In genomic region chr5:106258591-106259125, GRCh38 we compare ENCODE assay signal across 22 cellular contexts.
A peak's percentile ranks its signal among the peaks of the same experiment; 100 is the strongest.
DNase-seq lines count a peak whose midpoint lies in the region; ATAC-seq, FAIRE-seq and TF ChIP-seq lines count a peak whose summit lies in the region.
"Had no signal": no experiment of that assay in that cellular context is flagged by ENCODE, and none has a peak within 500 bp of the region (broad histone marks: within the 10 kb centered on the region; RNA-seq: fewer than 3 reads in every experiment).

No MANE protein-coding gene starts in this region.

- H3K4me3 ChIP-seq in A549: no peak overlapping the region
- no peak overlapping the region for H3K4me3 ChIP-seq in HCT116 (replicated peaks in 1 of 2; ENCODE audit: low read depth in 1 of 2, low read length in 2 of 2)
- no peak overlapping the region for H3K4me3 ChIP-seq in hepatocyte
- no peak overlapping the region for H3K4me3 ChIP-seq in BE2C (ENCODE audit: low read depth, low read length)
- H3K4me3 ChIP-seq: HAP-1, thoracic aorta had no signal

- no peaks in the 10 kb centered on the region for H3K27me3 Mint-ChIP-seq in osteocyte (ENCODE audit: unreplicated experiment)

- no peak overlapping the region for H3K4me3 Mint-ChIP-seq in osteocyte (ENCODE audit: unreplicated experiment)
- H3K4me3 Mint-ChIP-seq: stimulated activated effector memory CD8-positive, alpha-beta T cell treated with anti-CD3 and anti-CD28 coated beads, Interleukin-12 subunit alpha, Interleukin-12 subunit beta, amount 100 ng/mL, for 72 hours had no signal

- ATAC-seq in A549 (peak; percentile 78 to 84), HCT116 (peak; percentile 84), GM21717 (IDR thresholded peaks at IDR 0.05; ENCODE audit: unreplicated experiment) (no peak)
- ATAC-seq: stimulated activated effector memory CD8-positive, alpha-beta T cell treated with anti-CD3 and anti-CD28 coated beads, Interleukin-12 subunit alpha, Interleukin-12 subunit beta, amount 100 ng/mL, for 72 hours had no signal

- CTCF ChIA-PET in A549 (lab: Yijun Ruan, JAX) (no interaction called here), HCT116 (lab: Charles Lee) (interaction anchor here (1.0 kb wide), 1 partner anchor 11 kb away, joined by 4 read pairs; no protein-coding TSS in a partner anchor)

- H3K79me2 ChIP-seq in HCT116 (ENCODE audit: insufficient read depth, low read length): no peaks in the 10 kb centered on the region
- no peaks in the 10 kb centered on the region for H3K79me2 ChIP-seq in hepatocyte

- DNase-seq in A549 (ENCODE audit: low read depth in 1 of 2, low spot score in 1 of 2): peak; percentile 2 to 54
- peak; percentile 16 for DNase-seq in HCT116 (ENCODE audit: low read depth, low spot score)
- peak; percentile 53 for DNase-seq in T1000 (lab: John Stamatoyannopoulos, UW)
- no peak for DNase-seq in hepatocyte (ENCODE audit: low spot score)
- DNase-seq in posterior cingulate gyrus: no peak
- no peak for DNase-seq in osteocyte (ENCODE audit: extremely low spot score, unreplicated experiment)
- DNase-seq in BE2C: no peak
- DNase-seq: activated CD4-positive, alpha-beta T cell treated with anti-CD3 and anti-CD28 coated beads, Interleukin-2, amount 50 U/mL, for 1 hour; activated naive CD4-positive, alpha-beta T cell; anterior cingulate cortex; NCI-H1105 treated with DMSO at 0.1 percent for 48 hours; NCI-H2171; retina had no signal

- H3K9me3 ChIP-seq in A549: no peaks in the 10 kb centered on the region
- no peaks in the 10 kb centered on the region for H3K9me3 ChIP-seq in HCT116 (ENCODE audit: control insufficient read depth in 1 of 2, insufficient read depth in 1 of 2, low read depth in 1 of 2, low read length in 2 of 2)
- H3K9me3 ChIP-seq in hepatocyte (ENCODE audit: low read depth): no peaks in the 10 kb centered on the region
- H3K9me3 ChIP-seq in BE2C: no peaks in the 10 kb centered on the region
- H3K9me3 ChIP-seq: HAP-1 had no signal

- no peak for TF ChIP-seq POLR2A in A549 (IDR thresholded peaks at IDR 0.05; ENCODE audit: low read length)
- no peak for TF ChIP-seq POLR2A in HCT116 (IDR thresholded peaks at IDR 0.05; ENCODE audit: borderline replicate concordance, extremely low read depth, insufficient read depth, insufficient read length)

- 5% methylated on average over 3 of the region's 3 CpGs for WGBS in A549 (ENCODE audit: missing lambda C conversion rate)
- 72% methylated on average over 3 of the region's 3 CpGs for WGBS in hepatocyte (ENCODE audit: low lambda C conversion rate, missing lambda C conversion rate)

- no peaks in the 10 kb centered on the region for H3K36me3 Mint-ChIP-seq in osteocyte (ENCODE audit: unreplicated experiment)
- H3K36me3 Mint-ChIP-seq: stimulated activated effector memory CD8-positive, alpha-beta T cell treated with anti-CD3 and anti-CD28 coated beads, Interleukin-12 subunit alpha, Interleukin-12 subunit beta, amount 100 ng/mL, for 72 hours had no signal

- no peak overlapping the region for H3K9ac ChIP-seq in HCT116 (ENCODE audit: low read length)
- H3K9ac ChIP-seq: KMS-11 had no signal

- H3K9me2 ChIP-seq in HCT116 (ENCODE audit: insufficient read depth) (no peaks in the 10 kb centered on the region; the same call in 1 of the 2 replicates), hepatocyte (replicated peaks; ENCODE audit: insufficient read depth) (no peaks in the 10 kb centered on the region)

- no peak overlapping the region for H2AFZ ChIP-seq in HCT116 (ENCODE audit: low read depth, low read length, poor library complexity, severe bottlenecking)
- no peak overlapping the region for H2AFZ ChIP-seq in hepatocyte

- intact Hi-C loops in HCT116 (cut with micrococcal nuclease) (no loop called here), posterior cingulate gyrus (cut with DNase I) (no loop called here)

- TF ChIP-seq CTCF in A549 (IDR thresholded peaks at IDR 0.05): no peak
- TF ChIP-seq CTCF in HCT116 (IDR thresholded peaks at IDR 0.05 in 2 of 3, conservative IDR thresholded peaks at IDR 0.05 in 1 of 3; ENCODE audit: borderline replicate concordance in 1 of 3, insufficient read depth in 1 of 3, low read depth in 2 of 3, low read length in 2 of 3): no peak
- no peak for TF ChIP-seq CTCF in hepatocyte (IDR thresholded peaks at IDR 0.05; ENCODE audit: poor library complexity)
- TF ChIP-seq CTCF in osteocyte (IDR thresholded peaks at IDR 0.05): no peak
- TF ChIP-seq CTCF in BE2C (IDR thresholded peaks at IDR 0.05; ENCODE audit: low read depth, low read length): no peak

- H3K4me1 ChIP-seq in A549: peaks cover 21% of the 10 kb centered on the region
- peaks cover 0 to 4% of the 10 kb centered on the region in 2 experiments; a peak in 2 of 4 replicates for H3K4me1 ChIP-seq in HCT116 (ENCODE audit: control insufficient read depth in 1 of 2, insufficient read depth in 2 of 2, low read length in 2 of 2)
- no peaks in the 10 kb centered on the region for H3K4me1 ChIP-seq in hepatocyte (ENCODE audit: insufficient read depth)
- no peaks in the 10 kb centered on the region for H3K4me1 ChIP-seq in BE2C

- H3K36me3 ChIP-seq in HCT116 (ENCODE audit: control insufficient read depth in 1 of 2, insufficient read depth in 2 of 2, low read length in 2 of 2): no peaks in the 10 kb centered on the region
- H3K36me3 ChIP-seq in hepatocyte (replicated peaks; ENCODE audit: insufficient read depth, low read depth): no peaks in the 10 kb centered on the region
- H3K36me3 ChIP-seq in BE2C: no peaks in the 10 kb centered on the region
- H3K36me3 ChIP-seq: HAP-1, thoracic aorta had no signal

- no peaks in the 10 kb centered on the region for H4K20me1 ChIP-seq in HCT116 (ENCODE audit: insufficient read depth)
- H4K20me1 ChIP-seq in hepatocyte (ENCODE audit: insufficient read depth, poor library complexity, severe bottlenecking): no peaks in the 10 kb centered on the region

- POLR2A ChIA-PET in A549 (lab: Yijun Ruan, JAX): no interaction called here
- POLR2A ChIA-PET in HCT116 (lab: Charles Lee): no interaction called here

- RAD21 ChIA-PET in HCT116 (lab: Charles Lee; ENCODE audit: low non-redundant PET in 1 of 2, low total read pairs in 2 of 2, uncharacterized antibody in 2 of 2, unreplicated experiment in 2 of 2): no interaction called here

- no peak for TF ChIP-seq EP300 in A549 (IDR thresholded peaks at IDR 0.05)

- H3K27ac Mint-ChIP-seq in osteocyte (ENCODE audit: unreplicated experiment): no peak overlapping the region
- H3K27ac Mint-ChIP-seq: stimulated activated effector memory CD8-positive, alpha-beta T cell treated with anti-CD3 and anti-CD28 coated beads, Interleukin-12 subunit alpha, Interleukin-12 subunit beta, amount 100 ng/mL, for 72 hours had no signal

- H3K4me2 ChIP-seq in A549 (peak overlapping the region; percentile 44), HCT116 (ENCODE audit: low read length) (no peak overlapping the region; the same call in 1 of the 2 replicates), hepatocyte (no peak overlapping the region)
- H3K4me2 ChIP-seq: KMS-11 had no signal

- TF ChIP-seq RAD21 in A549 (conservative IDR thresholded peaks at IDR 0.05 in 1 of 2, IDR thresholded peaks at IDR 0.05 in 1 of 2) (no peak), HCT116 (IDR thresholded peaks at IDR 0.05; ENCODE audit: low read depth) (no peak)

- no TSS peak for BruUV-seq in HCT116 (replicated peaks; lab: Mats Ljungman, UMichigan)

- H3K27me3 ChIP-seq in HCT116 (ENCODE audit: insufficient read depth, low read length) (no peaks in the 10 kb centered on the region), hepatocyte (no peaks in the 10 kb centered on the region), BE2C (no peaks in the 10 kb centered on the region)

- H3K4me1 Mint-ChIP-seq in osteocyte (ENCODE audit: unreplicated experiment): no peaks in the 10 kb centered on the region
- H3K4me1 Mint-ChIP-seq: stimulated activated effector memory CD8-positive, alpha-beta T cell treated with anti-CD3 and anti-CD28 coated beads, Interleukin-12 subunit alpha, Interleukin-12 subunit beta, amount 100 ng/mL, for 72 hours had no signal

- no peak for FAIRE-seq in A549 (lab: Jason Lieb, UNC)
- FAIRE-seq: A204.1, colon, TTC549 had no signal

- H3K27ac ChIP-seq in A549 (peak overlapping the region; percentile 49 to 65; a peak in 4 of 6 replicates), HCT116 (ENCODE audit: low read depth, low read length) (no peak overlapping the region), hepatocyte (peak overlapping the region; percentile 23)
- H3K27ac ChIP-seq: C4-2B, KMS-11, thoracic aorta had no signal

- no peaks in the 10 kb centered on the region for H3K9me3 Mint-ChIP-seq in osteocyte (ENCODE audit: unreplicated experiment)
- H3K9me3 Mint-ChIP-seq: stimulated activated effector memory CD8-positive, alpha-beta T cell treated with anti-CD3 and anti-CD28 coated beads, Interleukin-12 subunit alpha, Interleukin-12 subunit beta, amount 100 ng/mL, for 72 hours had no signal

TF ChIP-seq in A549, 52 proteins besides CTCF, POLR2A, EP300 and RAD21:
- no peak for TF ChIP-seq PHF8 (IDR thresholded peaks at IDR 0.05; ENCODE audit: borderline replicate concordance, low read depth)
- TF ChIP-seq JUNB (IDR thresholded peaks at IDR 0.05): peak; percentile 58; the same call in 1 of the 2 replicates
- TF ChIP-seq GATA3 (IDR thresholded peaks at IDR 0.05; ENCODE audit: borderline replicate concordance): peak; percentile 57; the same call in 1 of the 2 replicates
- peak; percentile 37; the same call in 1 of the 2 replicates for TF ChIP-seq FOSL2 (IDR thresholded peaks at IDR 0.05)
- TF ChIP-seq FOSL2 (CRISPR knock-in tag; IDR thresholded peaks at IDR 0.05): peak; percentile 82

TF ChIP-seq in HCT116, 20 proteins besides CTCF, POLR2A, EP300 and RAD21:
- no peak for TF ChIP-seq ZFX (IDR thresholded peaks at IDR 0.05)
- no peak for TF ChIP-seq JUND (IDR thresholded peaks at IDR 0.05)
- TF ChIP-seq EZH2phosphoT487 (IDR thresholded peaks at IDR 0.05; ENCODE audit: borderline replicate concordance): no peak
- TF ChIP-seq SP1 (IDR thresholded peaks at IDR 0.05; ENCODE audit: low read depth): no peak
- no peak for TF ChIP-seq ZNF274 (IDR thresholded peaks at IDR 0.05; ENCODE audit: low read depth, low read length)
TF ChIP-seq in HCT116: peak in this region for 0.

Comparison
In these comparisons a context has a peak if more than half of its experiments do, and no peak if none do; other contexts are left out.
1. DNase-seq: peak in A549 (2 of 2), HCT116 (single experiment) and T1000 (single experiment); none in hepatocyte (single experiment), posterior cingulate gyrus (0 of 10), osteocyte (single experiment) and BE2C (single experiment).